Comparison of ENCODE assay signal across 8 cellular contexts in genomic region chr16:53053967-53054669, GRCh38. TPM values are rescaled to one million over a fixed set of nuclear protein-coding genes. Genes with fewer than 3 reads are reported as not detected.
A peak's percentile ranks its signal among the peaks of the same experiment; 100 is the strongest.
DNase-seq lines count a peak whose midpoint lies in the region; ATAC-seq, FAIRE-seq and TF ChIP-seq lines count a peak whose summit lies in the region.

No MANE protein-coding gene starts in this region.

- DNase-seq in COLO668 (lab: John Stamatoyannopoulos, UW; ENCODE audit: unreplicated experiment) (peak; percentile 29), HL-60 (ENCODE audit: low read depth in 1 of 2, low spot score in 1 of 2) (peak in 1 of 2 experiments; percentile 56), fibroblast of pulmonary artery (ENCODE audit: low read depth) (peak; percentile 46), pancreas (peak in 4 of 6 donors; percentile 35 to 56 (median 55)), cerebellar cortex (ENCODE audit: low spot score) (no peak), GM19240 (ENCODE audit: insufficient read length, low spot score) (no peak)

- peak overlapping the region; percentile 85 for H3K4me3 ChIP-seq in HL-60 (replicated peaks; ENCODE audit: insufficient read depth, low read length)
- peak overlapping the region; percentile 72 for H3K4me3 ChIP-seq in fibroblast of pulmonary artery (replicated peaks; ENCODE audit: low read depth, low read length)
- peak overlapping the region in 3 of 4 donors; percentile 65 to 76 (median 68) for H3K4me3 ChIP-seq in pancreas

- FAIRE-seq in pancreas (lab: Jason Lieb, UNC) = no peak

- H3K36me3 ChIP-seq in pancreas = no peaks in the 10 kb centered on the region

- intact Hi-C loops in pancreas (cut with DNase I) = loop anchor here in 2 of 3 donors (10.0 kb wide), 2 partner anchors 101 to 231 kb away; no protein-coding TSS in a partner anchor

- peaks cover 0 to 11% (median 0%) of the 10 kb centered on the region in 3 donors for H3K4me1 ChIP-seq in pancreas

- H3K27me3 ChIP-seq in HL-60 (ENCODE audit: insufficient read depth, poor library complexity, severe bottlenecking) (no peaks in the 10 kb centered on the region), pancreas (no peaks in the 10 kb centered on the region)

- WGBS in pancreas, 2 donors = 45 to 54% methylated on average over 13 of the region's 13 CpGs

- H3K27ac ChIP-seq in HL-60 (replicated peaks) = peak overlapping the region; percentile 81
- peak overlapping the region; percentile 88 for H3K27ac ChIP-seq in VCaP
- H3K27ac ChIP-seq in pancreas = peak overlapping the region in 2 of 4 donors; percentile 69 to 81

- ATAC-seq in GM19463 (IDR thresholded peaks at IDR 0.05; ENCODE audit: unreplicated experiment) = peak; percentile 28
- ATAC-seq in pancreas = peak; percentile 45 to 56 (median 48)

- no peaks in the 10 kb centered on the region for H3K9me3 ChIP-seq in pancreas

- TF ChIP-seq CTCF in HL-60 (IDR thresholded peaks at IDR 0.05; ENCODE audit: insufficient read depth, low read length) (no peak), VCaP (conservative IDR thresholded peaks at IDR 0.05) (no peak), fibroblast of pulmonary artery (IDR thresholded peaks at IDR 0.05; ENCODE audit: low read length, missing control alignments) (no peak), pancreas (IDR thresholded peaks at IDR 0.05) (no peak)

RNA-seq across cellular contexts. Expression of gene CHD9, which starts 0.7 kb away (rescaled TPM):
- 10 to 100 TPM; 23.5 to 40.9 (median 30.8) TPM for total RNA-seq in pancreas
- polyA plus RNA-seq in pancreas = 1 to 10 TPM; 7.2 to 9.9 TPM

RNA-seq across cellular contexts. Expression of gene CHD9NB, which starts 1.4 kb away (rescaled TPM):
- 1 to 10 TPM; 1.6 to 4.2 (median 2.9) TPM for total RNA-seq in pancreas
- 10 to 100 TPM in 1 of 2 donors, 1 to 10 TPM in 1; 3.3 to 22.1 TPM for polyA plus RNA-seq in pancreas

Comparison
In these comparisons a context has a peak if more than half of its experiments do, and no peak if none do; other contexts are left out.
1. DNase-seq: peak in COLO668 (single experiment), fibroblast of pulmonary artery (single experiment) and pancreas (4 of 6); none in cerebellar cortex (single experiment) and GM19240 (single experiment).
2. Peak in every context shown above with its lines, with median percentiles within 50 percentile points of each other: H3K4me3 ChIP-seq.